ENCODE assay signal across 10 cellular contexts in the genomic region with DNA sequence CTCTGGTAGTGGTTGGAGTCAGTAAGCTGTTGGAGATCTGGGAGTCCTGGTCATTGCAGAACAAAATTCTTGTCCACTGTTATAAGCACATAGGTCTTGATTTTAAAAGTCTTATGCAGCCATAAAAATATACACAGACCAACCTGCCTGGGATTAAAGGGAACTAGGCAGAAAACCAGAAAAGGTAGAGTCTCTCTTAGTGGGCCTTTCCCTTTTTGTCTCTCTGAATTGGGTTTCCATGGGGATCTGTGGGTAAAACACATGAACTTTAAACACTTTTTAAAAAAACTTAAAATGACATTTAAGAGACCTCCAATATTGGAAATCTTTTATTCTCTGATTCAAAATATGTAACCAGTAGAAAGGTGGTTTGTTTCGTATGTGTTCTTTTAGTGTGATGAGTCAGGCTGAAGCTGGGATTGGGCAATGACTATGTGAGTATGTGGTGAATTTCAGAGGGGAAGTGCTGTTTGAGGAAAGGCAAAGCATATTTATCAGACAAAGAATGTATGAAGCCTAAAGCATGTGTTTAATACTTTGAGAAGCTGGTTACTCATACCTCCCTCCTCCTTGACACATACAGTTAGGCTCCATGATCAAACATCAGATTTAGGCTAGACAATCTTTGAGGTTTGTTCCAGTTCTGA. TPM values are rescaled to one million over a fixed set of nuclear protein-coding genes. Genes with fewer than 3 reads are reported as not detected.
DNase-seq lines count a peak whose midpoint lies in the region; ATAC-seq, FAIRE-seq and TF ChIP-seq lines count a peak whose summit lies in the region.
"Had no signal": no experiment of that assay in that cellular context is flagged by ENCODE, and none has a peak within 500 bp of the region (broad histone marks: within the 10 kb centered on the region; RNA-seq: fewer than 3 reads in every experiment).

No MANE protein-coding gene starts in this region.

- FAIRE-seq in GM12892 (lab: Jason Lieb, UNC): no peak

- TF ChIP-seq POLR2A in breast epithelium (IDR thresholded peaks at IDR 0.05): no peak
- TF ChIP-seq POLR2A in GM12892 (IDR thresholded peaks at IDR 0.05; ENCODE audit: low read depth, low read length): no peak

- DNase-seq in MCF 10A (ENCODE audit: unreplicated experiment) (peak; percentile 87), breast epithelium (ENCODE audit: low spot score in 2 of 2) (no peak), RWPE2 (ENCODE audit: low spot score) (peak; percentile 45), fibroblast of mammary gland (ENCODE audit: low read depth) (peak; percentile 93), stromal cell of bone marrow (ENCODE audit: low read depth) (peak; percentile 83), putamen (ENCODE audit: low spot score) (no peak), GM12892 (ENCODE audit: insufficient read length) (no peak)
- DNase-seq in CD4-positive, alpha-beta memory T cell: no peak
- DNase-seq: cerebellar nuclear complex, COR-L47 had no signal

- H3K9me3 Mint-ChIP-seq in MCF 10A (ENCODE audit: unreplicated experiment): no peaks in the 10 kb centered on the region
- H3K9me3 Mint-ChIP-seq in CD4-positive, alpha-beta memory T cell: peaks cover 0 to 1% (median 0%) of the 10 kb centered on the region in 8 donors

- TF ChIP-seq CTCF in MCF 10A (IDR thresholded peaks at IDR 0.05; ENCODE audit: unreplicated experiment): no peak
- TF ChIP-seq CTCF in breast epithelium (IDR thresholded peaks at IDR 0.05): no peak
- TF ChIP-seq CTCF in RWPE2 (IDR thresholded peaks at IDR 0.05; ENCODE audit: poor library complexity, severe bottlenecking): no peak
- TF ChIP-seq CTCF in fibroblast of mammary gland (conservative IDR thresholded peaks at IDR 0.05; ENCODE audit: control insufficient read depth, insufficient read depth, low read depth, low read length): no peak

- H3K4me3 Mint-ChIP-seq in MCF 10A (ENCODE audit: unreplicated experiment): no peak overlapping the region
- peak overlapping the region in 1 of 8 donors; percentile 32 for H3K4me3 Mint-ChIP-seq in CD4-positive, alpha-beta memory T cell

- H3K4me1 Mint-ChIP-seq in MCF 10A (ENCODE audit: insufficient read depth, unreplicated experiment): peaks cover 18% of the 10 kb centered on the region
- peaks cover 5 to 11% (median 7%) of the 10 kb centered on the region in 4 donors for H3K4me1 Mint-ChIP-seq in CD4-positive, alpha-beta memory T cell

- H3K4me1 ChIP-seq in breast epithelium: no peaks in the 10 kb centered on the region
- H3K4me1 ChIP-seq in RWPE2 (ENCODE audit: insufficient read depth, poor library complexity, severe bottlenecking): peaks cover 35% of the 10 kb centered on the region
- peaks cover 8% of the 10 kb centered on the region for H3K4me1 ChIP-seq in CD4-positive, alpha-beta memory T cell (ENCODE audit: insufficient read depth, low read length)

- POLR2A ChIA-PET in MCF 10A (lab: Yijun Ruan, JAX): interaction anchor here (3.8 kb wide), 1 partner anchor 29 kb away, joined by 51 read pairs; a partner anchor contains a TSS
- POLR2A ChIA-PET in CD4-positive, alpha-beta memory T cell (lab: Charles Lee; ENCODE audit: partially characterized antibody): no interaction called here

- peaks cover 0 to 15% of the 10 kb centered on the region in 2 donors for H3K27me3 ChIP-seq in breast epithelium
- no peaks in the 10 kb centered on the region for H3K27me3 ChIP-seq in RWPE2 (ENCODE audit: insufficient read depth, poor library complexity, severe bottlenecking)
- H3K27me3 ChIP-seq in CD4-positive, alpha-beta memory T cell (ENCODE audit: insufficient read depth, low read length): no peaks in the 10 kb centered on the region

- H3K27ac Mint-ChIP-seq in MCF 10A (ENCODE audit: low read depth, unreplicated experiment): peak overlapping the region; percentile 64
- H3K27ac Mint-ChIP-seq in CD4-positive, alpha-beta memory T cell: no peak overlapping the region

- H3K27ac ChIP-seq in breast epithelium: no peak overlapping the region
- H3K27ac ChIP-seq in RWPE2 (ENCODE audit: poor library complexity, severe bottlenecking): peak overlapping the region; percentile 97
- no peak overlapping the region for H3K27ac ChIP-seq in CD4-positive, alpha-beta memory T cell (ENCODE audit: low read depth, low read length)

- CTCF ChIA-PET in MCF 10A (lab: Yijun Ruan, JAX): no interaction called here
- CTCF ChIA-PET in CD4-positive, alpha-beta memory T cell (lab: Charles Lee; ENCODE audit: partially characterized antibody): no interaction called here

- H3K36me3 Mint-ChIP-seq in MCF 10A (ENCODE audit: insufficient read depth, unreplicated experiment): no peaks in the 10 kb centered on the region
- no peaks in the 10 kb centered on the region for H3K36me3 Mint-ChIP-seq in CD4-positive, alpha-beta memory T cell

- H3K9me3 ChIP-seq in breast epithelium (no peaks in the 10 kb centered on the region), RWPE2 (ENCODE audit: severe bottlenecking) (no peaks in the 10 kb centered on the region)
- no peaks in the 10 kb centered on the region for H3K9me3 ChIP-seq in CD4-positive, alpha-beta memory T cell (ENCODE audit: control insufficient read depth in 1 of 2, low read length in 2 of 2)

- peaks cover 30% of the 10 kb centered on the region for H3K27me3 Mint-ChIP-seq in MCF 10A (ENCODE audit: insufficient read depth, unreplicated experiment)
- H3K27me3 Mint-ChIP-seq in CD4-positive, alpha-beta memory T cell: peaks cover 0 to 1% of the 10 kb centered on the region in 2 donors

- ATAC-seq in RWPE2 (ENCODE audit: low read depth): peak; percentile 80

- H3K4me3 ChIP-seq in breast epithelium: no peak overlapping the region
- H3K4me3 ChIP-seq in RWPE2 (ENCODE audit: severe bottlenecking): no peak overlapping the region
- H3K4me3 ChIP-seq in fibroblast of mammary gland (ENCODE audit: control insufficient read depth, low read depth, low read length): no peak overlapping the region
- no peak overlapping the region for H3K4me3 ChIP-seq in CD4-positive, alpha-beta memory T cell (ENCODE audit: low read length in 2 of 2)

- BruUV-seq in MCF 10A (replicated peaks; lab: Mats Ljungman, UMichigan): no TSS peak

- intact Hi-C loops in MCF 10A (cut with micrococcal nuclease) (loop anchor here (1.0 to 10.0 kb wide), 3 partner anchors 30 to 156 kb away; a partner anchor contains a TSS), breast epithelium (cut with DNase I; ENCODE audit: low total_unique reads) (no loop called here)
- intact Hi-C loops in CD4-positive, alpha-beta memory T cell (cut with micrococcal nuclease): no loop called here

- no peaks in the 10 kb centered on the region for H3K36me3 ChIP-seq in breast epithelium
- no peaks in the 10 kb centered on the region for H3K36me3 ChIP-seq in RWPE2 (ENCODE audit: low read depth)
- H3K36me3 ChIP-seq in CD4-positive, alpha-beta memory T cell (ENCODE audit: insufficient read depth, low read length): no peaks in the 10 kb centered on the region

RNA-seq across cellular contexts. Expression of a gene that starts 29.6 kb away (rescaled TPM):
- 11.9 and 13.7 TPM in 2 replicates for total RNA-seq in MCF 10A (2022)
- total RNA-seq in breast epithelium: 10 to 100 TPM in 1 of 3 donors, 1 to 10 TPM in 2; 4.8 to 10.8 (median 6.6) TPM
- under 1 TPM; 0.19 to 0.35 TPM for total RNA-seq in CD4-positive, alpha-beta memory T cell
- under 1 TPM in 1 of 2 donors, not detected in 1; 0.07 TPM for polyA plus RNA-seq in CD4-positive, alpha-beta memory T cell
- polyA plus RNA-seq in GM12892 (2012; ENCODE audit: missing spikeins): not detected

Comparison
In these comparisons a context has a peak if more than half of its experiments do, and no peak if none do; other contexts are left out.
1. DNase-seq: peak in MCF 10A (single experiment), RWPE2 (single experiment), fibroblast of mammary gland (single experiment) and stromal cell of bone marrow (single experiment); none in breast epithelium (0 of 2), putamen (single experiment), CD4-positive, alpha-beta memory T cell (0 of 5) and GM12892 (single experiment).